27 cellular contexts compared by ENCODE assay signal in the genomic region with DNA sequence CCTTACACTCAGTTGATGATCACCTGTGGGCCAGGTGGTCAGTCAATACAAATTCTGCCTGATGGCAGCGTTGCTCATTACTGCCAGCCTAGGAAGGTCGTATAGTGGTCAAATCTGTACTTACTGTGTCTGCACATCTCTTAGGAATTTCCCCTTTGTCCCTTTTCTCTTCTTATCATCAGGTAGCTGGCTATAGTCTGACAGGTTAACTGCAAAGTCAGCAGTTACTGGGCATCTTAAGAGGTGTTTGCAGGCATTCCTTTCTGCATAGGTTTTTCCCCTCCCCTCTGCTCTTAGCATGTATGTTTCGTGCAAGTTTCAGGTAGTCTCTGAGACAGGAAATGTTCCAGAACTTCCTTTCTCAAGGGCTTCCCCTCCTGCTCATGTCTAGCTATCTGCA.
A peak's percentile ranks its signal among the peaks of the same experiment; 100 is the strongest.
DNase-seq lines count a peak whose midpoint lies in the region; ATAC-seq, FAIRE-seq and TF ChIP-seq lines count a peak whose summit lies in the region.
"Had no signal": no experiment of that assay in that cellular context is flagged by ENCODE, and none has a peak within 500 bp of the region (broad histone marks: within the 10 kb centered on the region; RNA-seq: fewer than 3 reads in every experiment).

No MANE protein-coding gene starts in this region.

- no peaks in the 10 kb centered on the region for H3K9me1 ChIP-seq in K562 (ENCODE audit: control insufficient read depth, insufficient read depth, low read length)

- no peak overlapping the region for H3K4me3 ChIP-seq in A549
- no peak overlapping the region for H3K4me3 ChIP-seq in GM23338
- H3K4me3 ChIP-seq in K562, result no peak overlapping the region
- H3K4me3 ChIP-seq: BLaER1 treated with 17β-estradiol and CSF1 and Interleukin-3, amounts not matched to agents 10 nM and 100 nM had no signal

- H3K4me3 Mint-ChIP-seq in GM23338, result no peak overlapping the region
- H3K4me3 Mint-ChIP-seq in activated CD4-positive, alpha-beta T cell treated with anti-CD3 and anti-CD28 coated beads, Interleukin-2, amount 10 ng/mL, durations not matched to agents 7 days and 5 days, result no peak overlapping the region
- H3K4me3 Mint-ChIP-seq: CD4-positive, alpha-beta T cell; H9 had no signal

- H3K27ac ChIP-seq in A549 (no peak overlapping the region), GM23338 (ENCODE audit: low read depth) (no peak overlapping the region), K562 (ENCODE audit: extremely low read depth, low read depth, low read length) (no peak overlapping the region)
- H3K27ac ChIP-seq: BLaER1 treated with 17β-estradiol and CSF1 and Interleukin-3, amounts not matched to agents 10 nM and 100 nM; KMS-11 had no signal

- peaks cover 8% of the 10 kb centered on the region for H3K4me1 Mint-ChIP-seq in GM23338
- no peaks in the 10 kb centered on the region for H3K4me1 Mint-ChIP-seq in activated CD4-positive, alpha-beta T cell treated with anti-CD3 and anti-CD28 coated beads, Interleukin-2, amount 10 ng/mL, durations not matched to agents 7 days and 5 days

- no peaks in the 10 kb centered on the region for H3K9me3 ChIP-seq in A549
- H3K9me3 ChIP-seq in K562 (replicated peaks; ENCODE audit: control insufficient read depth, insufficient read depth, low read depth, low read length), result no peaks in the 10 kb centered on the region
- H3K9me3 ChIP-seq: BLaER1 treated with 17β-estradiol and CSF1 and Interleukin-3, amounts not matched to agents 10 nM and 100 nM had no signal

- CTCF ChIA-PET in A549 (lab: Yijun Ruan, JAX) (no interaction called here), K562 (lab: Yijun Ruan, JAX; ENCODE audit: low intra/inter-chr PET ratio) (no interaction called here)
- CTCF ChIA-PET in activated CD4-positive, alpha-beta T cell treated with anti-CD3 and anti-CD28 coated beads, Interleukin-2, amount 10 ng/mL, durations not matched to agents 7 days and 5 days (lab: Charles Lee), result no interaction called here

- H4K20me1 ChIP-seq in GM23338 (replicated peaks; ENCODE audit: insufficient read depth) (no peaks in the 10 kb centered on the region), K562 (replicated peaks; ENCODE audit: control insufficient read depth, insufficient read depth, low read length) (no peaks in the 10 kb centered on the region)
- H4K20me1 ChIP-seq: BLaER1 treated with 17β-estradiol and CSF1 and Interleukin-3, amounts not matched to agents 10 nM and 100 nM had no signal

- no peaks in the 10 kb centered on the region for H3K27me3 Mint-ChIP-seq in GM23338 (ENCODE audit: insufficient read depth, low read depth, poor library complexity)
- H3K27me3 Mint-ChIP-seq in activated CD4-positive, alpha-beta T cell treated with anti-CD3 and anti-CD28 coated beads, Interleukin-2, amount 10 ng/mL, durations not matched to agents 7 days and 5 days, result no peaks in the 10 kb centered on the region
- H3K27me3 Mint-ChIP-seq: CD4-positive, alpha-beta T cell had no signal

- no peak for TF ChIP-seq RAD21 in A549 (conservative IDR thresholded peaks at IDR 0.05 in 1 of 2, IDR thresholded peaks at IDR 0.05 in 1 of 2)
- TF ChIP-seq RAD21 in K562 (CRISPR knock-in tag; conservative IDR thresholded peaks at IDR 0.05 in 1 of 2, IDR thresholded peaks at IDR 0.05 in 1 of 2), result no peak

- H3K9me3 Mint-ChIP-seq in GM23338, result no peaks in the 10 kb centered on the region
- no peaks in the 10 kb centered on the region for H3K9me3 Mint-ChIP-seq in activated CD4-positive, alpha-beta T cell treated with anti-CD3 and anti-CD28 coated beads, Interleukin-2, amount 10 ng/mL, durations not matched to agents 7 days and 5 days
- H3K9me3 Mint-ChIP-seq: H9 had no signal

- no TSS peak for BruUV-seq in K562 (replicated peaks; lab: Mats Ljungman, UMichigan)

- DNase-seq in A549 (ENCODE audit: low read depth in 1 of 2, low spot score in 1 of 2) (no peak), GM23338 (ENCODE audit: low spot score) (peak; percentile 14), K562 (ENCODE audit: extremely low read depth in 1 of 4, low spot score in 3 of 4) (no peak), islet precursor cell (peak; percentile 51), A172 (ENCODE audit: low spot score) (no peak), COLO668 (lab: John Stamatoyannopoulos, UW; ENCODE audit: unreplicated experiment) (no peak)
- no peak for DNase-seq in activated CD4-positive, alpha-beta T cell treated with anti-CD3 and anti-CD28 coated beads, Interleukin-2, amount 10 ng/mL, durations not matched to agents 7 days and 5 days
- DNase-seq: AML-193; CD4-positive, alpha-beta T cell; COR-L47; DMS79; H9; NCI-H1092; NCI-H1436; NCI-H187; NCI-H2081 treated with DMSO at 0.1 percent for 48 hours; NCI-H2171; NCI-H226; NCI-H510A; NCI-H69; Right ventricle myocardium superior; RPMI8226 had no signal

- no peaks in the 10 kb centered on the region for H3K36me3 Mint-ChIP-seq in GM23338 (ENCODE audit: low read depth)
- H3K36me3 Mint-ChIP-seq in activated CD4-positive, alpha-beta T cell treated with anti-CD3 and anti-CD28 coated beads, Interleukin-2, amount 10 ng/mL, durations not matched to agents 7 days and 5 days (ENCODE audit: low read depth), result no peaks in the 10 kb centered on the region

- no peaks in the 10 kb centered on the region for H3K27me3 ChIP-seq in GM23338 (ENCODE audit: insufficient read depth)
- no peaks in the 10 kb centered on the region for H3K27me3 ChIP-seq in K562 (ENCODE audit: control insufficient read depth in 2 of 2, insufficient read depth in 2 of 2, low read length in 2 of 2)
- H3K27me3 ChIP-seq: BLaER1 treated with 17β-estradiol and CSF1 and Interleukin-3, amounts not matched to agents 10 nM and 100 nM had no signal

- intact Hi-C loops in K562 (cut with micrococcal nuclease), result no loop called here

- 4% methylated on average over 3 of the region's 3 CpGs for WGBS in A549 (ENCODE audit: missing lambda C conversion rate)
- WGBS in K562 (ENCODE audit: insufficient coverage, low coverage, missing lambda C conversion rate), result 0% methylated on average over 3 of the region's 3 CpGs

- H3K36me3 ChIP-seq in GM23338 (ENCODE audit: insufficient read depth), result no peaks in the 10 kb centered on the region
- H3K36me3 ChIP-seq in K562 (ENCODE audit: control insufficient read depth, insufficient read depth, low read length), result no peaks in the 10 kb centered on the region
- H3K36me3 ChIP-seq: BLaER1 treated with 17β-estradiol and CSF1 and Interleukin-3, amounts not matched to agents 10 nM and 100 nM had no signal

- H3K9ac ChIP-seq in K562 (ENCODE audit: insufficient read depth in 1 of 2, low read depth in 2 of 2, low read length in 2 of 2), result no peak overlapping the region
- H3K9ac ChIP-seq: BLaER1 treated with 17β-estradiol and CSF1 and Interleukin-3, amounts not matched to agents 10 nM and 100 nM; KMS-11 had no signal

- ATAC-seq in A549, result no peak
- ATAC-seq in GM23338, result no peak; the same call in 2 of the 3 replicates
- ATAC-seq in K562, result no peak

- FAIRE-seq in A549 (lab: Jason Lieb, UNC) (no peak), K562 (lab: Jason Lieb, UNC) (no peak)
- FAIRE-seq: A204.1, GM12892, HTR-8/SVneo had no signal

- in situ Hi-C loops in K562 (cut with MboI), result no loop called here

- H3K79me2 ChIP-seq in GM23338 (replicated peaks; ENCODE audit: insufficient read depth) (no peaks in the 10 kb centered on the region), K562 (ENCODE audit: control insufficient read depth, insufficient read depth, low read length) (no peaks in the 10 kb centered on the region)

- TF ChIP-seq CTCF in A549 (IDR thresholded peaks at IDR 0.05), result no peak
- no peak for TF ChIP-seq CTCF in GM23338 (conservative IDR thresholded peaks at IDR 0.05; ENCODE audit: low read depth in 2 of 2)
- TF ChIP-seq CTCF in K562 (IDR thresholded peaks at IDR 0.05 in 2 of 3, conservative IDR thresholded peaks at IDR 0.05 in 1 of 3; ENCODE audit: insufficient read depth in 2 of 3, low read depth in 1 of 3, low read length in 3 of 3), result no peak

- H3K27ac Mint-ChIP-seq in GM23338, result no peak overlapping the region
- H3K27ac Mint-ChIP-seq in activated CD4-positive, alpha-beta T cell treated with anti-CD3 and anti-CD28 coated beads, Interleukin-2, amount 10 ng/mL, durations not matched to agents 7 days and 5 days, result no peak overlapping the region
- H3K27ac Mint-ChIP-seq: CD4-positive, alpha-beta T cell; H9 had no signal

- H3K4me2 ChIP-seq in A549 (no peak overlapping the region), GM23338 (peak overlapping the region; percentile 24; the same call in 1 of the 2 replicates), K562 (ENCODE audit: insufficient read depth, low read length) (no peak overlapping the region)
- H3K4me2 ChIP-seq: BLaER1 treated with 17β-estradiol and CSF1 and Interleukin-3, amounts not matched to agents 10 nM and 100 nM; KMS-11 had no signal

- H2AFZ ChIP-seq in GM23338 (peak overlapping the region; percentile 70; the same call in 1 of the 2 replicates), K562 (ENCODE audit: low read depth, low read length) (no peak overlapping the region)

- TF ChIP-seq EP300 in A549 (IDR thresholded peaks at IDR 0.05) (no peak), K562 (IDR thresholded peaks at IDR 0.05; ENCODE audit: low read length) (no peak)

- peaks cover 4% of the 10 kb centered on the region; the same call in 1 of the 2 replicates for H3K9me2 ChIP-seq in GM23338 (ENCODE audit: insufficient read depth)

- H3K4me1 ChIP-seq in A549 (no peaks in the 10 kb centered on the region), GM23338 (ENCODE audit: insufficient read depth) (peaks cover 30% of the 10 kb centered on the region), K562 (replicated peaks in 1 of 2; ENCODE audit: control insufficient read depth in 2 of 2, insufficient read depth in 2 of 2, low read length in 2 of 2) (no peaks in the 10 kb centered on the region)

- no peaks in the 10 kb centered on the region for H3F3A ChIP-seq in GM23338 (replicated peaks; ENCODE audit: low read depth)

- no peak for TF ChIP-seq POLR2A in A549 (IDR thresholded peaks at IDR 0.05; ENCODE audit: low read length)
- no peak for TF ChIP-seq POLR2A in K562 (conservative IDR thresholded peaks at IDR 0.05)

- POLR2A ChIA-PET in A549 (lab: Yijun Ruan, JAX) (no interaction called here), K562 (lab: Yijun Ruan, JAX) (no interaction called here)
- POLR2A ChIA-PET in activated CD4-positive, alpha-beta T cell treated with anti-CD3 and anti-CD28 coated beads, Interleukin-2, amount 10 ng/mL, durations not matched to agents 7 days and 5 days (lab: Charles Lee), result no interaction called here

TF ChIP-seq in A549, 52 proteins besides CTCF, POLR2A, EP300 and RAD21 (continues in another document):
- TF ChIP-seq EHF (CRISPR knock-in tag; IDR thresholded peaks at IDR 0.05) (no peak), PHF8 (IDR thresholded peaks at IDR 0.05; ENCODE audit: borderline replicate concordance, low read depth) (no peak), RCOR1 (IDR thresholded peaks at IDR 0.05; ENCODE audit: low read depth, low read length) (no peak)

TF ChIP-seq in GM23338, 12 proteins besides CTCF, POLR2A, EP300 and RAD21 (continues in another document):
- TF ChIP-seq NANOG (IDR thresholded peaks at IDR 0.05; ENCODE audit: borderline replicate concordance), result no peak

TF ChIP-seq in K562, 482 proteins besides CTCF, POLR2A, EP300 and RAD21:
- TF ChIP-seq NFE2L1 (tag; IDR thresholded peaks at IDR 0.05; ENCODE audit: borderline replicate concordance, low read depth), result no peak
- TF ChIP-seq MAFF (IDR thresholded peaks at IDR 0.05; ENCODE audit: low read length), result peak; percentile 22; the same call in 1 of the 2 replicates
- TF ChIP-seq ZNF212 (CRISPR knock-in tag; IDR thresholded peaks at IDR 0.05), result no peak
- no peak for TF ChIP-seq SMARCA5 (IDR thresholded peaks at IDR 0.05)
- peak; percentile 35; the same call in 1 of the 2 replicates for TF ChIP-seq MAFK (IDR thresholded peaks at IDR 0.05; ENCODE audit: low read length)
TF ChIP-seq in K562: peak in this region for 2.

Comparison
In these comparisons a context has a peak if more than half of its experiments do, and no peak if none do; other contexts are left out.
1. DNase-seq: peak in GM23338 (single experiment) and islet precursor cell (single experiment); none in A549 (0 of 2), K562 (0 of 4), activated CD4-positive, alpha-beta T cell treated with anti-CD3 and anti-CD28 coated beads, Interleukin-2, amount 10 ng/mL, durations not matched to agents 7 days and 5 days (single experiment), A172 (single experiment) and COLO668 (single experiment).